ENCODE assay signal across 9 cellular contexts in genomic region chr16:4323845-4324478, GRCh38. TPM values are rescaled to one million over a fixed set of nuclear protein-coding genes. Genes with fewer than 3 reads are reported as not detected.
DNase-seq lines count a peak whose midpoint lies in the region; ATAC-seq, FAIRE-seq and TF ChIP-seq lines count a peak whose summit lies in the region.
"Had no signal": no experiment of that assay in that cellular context is flagged by ENCODE, and none has a peak within 500 bp of the region (broad histone marks: within the 10 kb centered on the region; RNA-seq: fewer than 3 reads in every experiment).

No MANE protein-coding gene starts in this region.

- no peak overlapping the region for H3T11ph ChIP-seq in H9 (ENCODE audit: low read length)

- POLR2A ChIA-PET in CD8-positive, alpha-beta T cell (lab: Charles Lee) = interaction anchor here (0.6 kb wide), 1 partner anchor 16 kb away, joined by 4 read pairs; no protein-coding TSS in a partner anchor

- H3K4ac ChIP-seq in H9 (ENCODE audit: low read depth, low read length) = no peak overlapping the region

- no peak overlapping the region for H3K4me3 ChIP-seq in choroid plexus epithelial cell (ENCODE audit: low read depth, low read length)
- peak overlapping the region in 1 of 2 donors; percentile 47 for H3K4me3 ChIP-seq in kidney (ENCODE audit: low read length in 2 of 2)
- H3K4me3 ChIP-seq in stomach smooth muscle (ENCODE audit: low read length in 2 of 2) = peak overlapping the region; percentile 1 to 52
- no peak overlapping the region for H3K4me3 ChIP-seq in CD8-positive, alpha-beta T cell (ENCODE audit: low read depth, low read length)
- H3K4me3 ChIP-seq: GM12878 had no signal

- H2AFZ ChIP-seq in H9 (ENCODE audit: low read length) = no peak overlapping the region

- H3K27me3 ChIP-seq in H9 (ENCODE audit: insufficient read depth, low read length) (no peaks in the 10 kb centered on the region), stomach smooth muscle (ENCODE audit: control insufficient read depth in 1 of 2, insufficient read depth in 2 of 2, low read length in 2 of 2) (no peaks in the 10 kb centered on the region)
- H3K27me3 ChIP-seq in CD8-positive, alpha-beta T cell (ENCODE audit: insufficient read depth, low read length) = no peaks in the 10 kb centered on the region

- no peak overlapping the region for H2BK5ac ChIP-seq in H9 (ENCODE audit: insufficient read length, low read length)

- H3K56ac ChIP-seq in H9 (ENCODE audit: insufficient read length, low read depth, low read length) = no peak overlapping the region

- H4K91ac ChIP-seq in H9 (ENCODE audit: insufficient read length, low read depth, low read length) = no peak overlapping the region

- WGBS in H9 (ENCODE audit: extremely low coverage, insufficient read length, low lambda C conversion rate) = no CpG with 5 or more reads among the region's 12 CpGs

- FAIRE-seq in kidney (lab: Jason Lieb, UNC) = no peak
- FAIRE-seq: GM12878 had no signal

- CTCF ChIA-PET in CD8-positive, alpha-beta T cell (lab: Charles Lee) = interaction anchor here (1.2 to 10.1 kb wide), 5 partner anchors 8 to 70 kb away, joined by 3 to 99 read pairs (median 7); no protein-coding TSS in a partner anchor

- peak; percentile 78 for DNase-seq in H9
- DNase-seq in choroid plexus epithelial cell (ENCODE audit: low read depth) = peak; percentile 65
- peak; percentile 93 for DNase-seq in kidney
- no peak for DNase-seq in NCI-H526 treated with DMSO at 0.1 percent for 48 hours (lab: John Stamatoyannopoulos, UW)
- DNase-seq in stimulated activated CD8-positive, alpha-beta memory T cell treated with anti-CD3 and anti-CD28 coated beads, Interleukin-4, amount 100 ng/mL, for 48 hours = no peak
- no peak for DNase-seq in CD8-positive, alpha-beta T cell

- H3K36me3 Mint-ChIP-seq in H9 (ENCODE audit: insufficient read depth in 1 of 3, low read depth in 3 of 3) = no peaks in the 10 kb centered on the region
- no peaks in the 10 kb centered on the region for H3K36me3 Mint-ChIP-seq in CD8-positive, alpha-beta T cell

- H3K4me2 ChIP-seq in H9 (ENCODE audit: insufficient read depth, insufficient read length, low read length) = no peak overlapping the region

- H3K4me3 Mint-ChIP-seq in H9 = no peak overlapping the region
- no peak overlapping the region for H3K4me3 Mint-ChIP-seq in CD8-positive, alpha-beta T cell

- H4K8ac ChIP-seq in H9 (replicated peaks; ENCODE audit: insufficient read length, low read depth, low read length) = no peak overlapping the region

- ATAC-seq in GM21390 (IDR thresholded peaks at IDR 0.05; ENCODE audit: unreplicated experiment) = no peak
- no peak for ATAC-seq in CD8-positive, alpha-beta T cell
- ATAC-seq: GM12878 had no signal

- H2BK120ac ChIP-seq in H9 (ENCODE audit: low read depth, low read length, poor library complexity, severe bottlenecking) = no peak overlapping the region

- peaks cover 9 to 24% of the 10 kb centered on the region in 2 experiments for H3K4me1 Mint-ChIP-seq in H9
- peaks cover 10% of the 10 kb centered on the region for H3K4me1 Mint-ChIP-seq in CD8-positive, alpha-beta T cell (ENCODE audit: low read depth)

- no peak overlapping the region for H4K5ac ChIP-seq in H9 (ENCODE audit: insufficient read length, low read depth, low read length)

- H2BK12ac ChIP-seq in H9 (ENCODE audit: insufficient read length, low read depth, low read length) = no peak overlapping the region

- H3K23me2 ChIP-seq in H9 (ENCODE audit: insufficient read length, low read depth, low read length, poor library complexity, severe bottlenecking) = peaks cover 4% of the 10 kb centered on the region

- TF ChIP-seq CTCF in H9 (conservative IDR thresholded peaks at IDR 0.05) (no peak), choroid plexus epithelial cell (conservative IDR thresholded peaks at IDR 0.05; ENCODE audit: low read depth, low read length) (no peak), kidney (IDR thresholded peaks at IDR 0.05; ENCODE audit: borderline replicate concordance, extremely low read depth, insufficient read depth) (no peak)
- no peak for TF ChIP-seq CTCF in CD8-positive, alpha-beta T cell (IDR thresholded peaks at IDR 0.05)

- no peak overlapping the region for H3K9ac ChIP-seq in H9 (ENCODE audit: extremely low read depth, insufficient read length, low read length)
- H3K9ac ChIP-seq in kidney (ENCODE audit: low read length in 2 of 2) = peak overlapping the region; percentile 29 to 78
- H3K9ac ChIP-seq in stomach smooth muscle (ENCODE audit: low read length in 2 of 2) = peak overlapping the region; percentile 51 to 70

- H3K14ac ChIP-seq in H9 (ENCODE audit: insufficient read depth, low read length) = no peak overlapping the region

- peaks cover 3% of the 10 kb centered on the region; the same call in 1 of the 2 replicates for H3K79me2 ChIP-seq in H9 (ENCODE audit: insufficient read depth, low read length)

- H3K9me3 ChIP-seq in H9 (ENCODE audit: control insufficient read depth, low read depth, low read length) (no peaks in the 10 kb centered on the region), kidney (ENCODE audit: control insufficient read depth in 1 of 2, low read length in 2 of 2) (no peaks in the 10 kb centered on the region), stomach smooth muscle (ENCODE audit: control insufficient read depth in 2 of 2, low read length in 2 of 2) (no peaks in the 10 kb centered on the region)
- H3K9me3 ChIP-seq in CD8-positive, alpha-beta T cell (ENCODE audit: low read length) = no peaks in the 10 kb centered on the region

- H3K36me3 ChIP-seq in kidney (ENCODE audit: control insufficient read depth in 1 of 2, insufficient read depth in 2 of 2, low read length in 2 of 2) (no peaks in the 10 kb centered on the region), stomach smooth muscle (ENCODE audit: control insufficient read depth in 2 of 2, insufficient read depth in 2 of 2, low read length in 2 of 2) (no peaks in the 10 kb centered on the region)
- no peaks in the 10 kb centered on the region for H3K36me3 ChIP-seq in CD8-positive, alpha-beta T cell (ENCODE audit: insufficient read depth, low read length)

- H4K20me1 ChIP-seq in H9 (ENCODE audit: control insufficient read depth, insufficient read depth, insufficient read length) = peaks cover 3% of the 10 kb centered on the region

- H3K18ac ChIP-seq in H9 (ENCODE audit: insufficient read length, low read depth, low read length) = no peak overlapping the region

- no peak overlapping the region for H2BK15ac ChIP-seq in H9 (ENCODE audit: low read depth, low read length)

- H3K27me3 Mint-ChIP-seq in H9 (ENCODE audit: low read depth) = no peaks in the 10 kb centered on the region
- H3K27me3 Mint-ChIP-seq in CD8-positive, alpha-beta T cell (ENCODE audit: low read depth) = no peaks in the 10 kb centered on the region

- peak overlapping the region; percentile 8 to 91 (median 72); a peak in 3 of 7 replicates for H3K27ac Mint-ChIP-seq in H9
- H3K27ac Mint-ChIP-seq in CD8-positive, alpha-beta T cell = no peak overlapping the region

- H3K9me3 Mint-ChIP-seq in H9 = no peaks in the 10 kb centered on the region
- H3K9me3 Mint-ChIP-seq in CD8-positive, alpha-beta T cell = no peaks in the 10 kb centered on the region

- H2BK20ac ChIP-seq in H9 (ENCODE audit: low read depth, low read length, poor library complexity, severe bottlenecking) = no peak overlapping the region

- H2AK5ac ChIP-seq in H9 (ENCODE audit: insufficient read length, low read length) = no peak overlapping the region

- H3K4me1 ChIP-seq in H9 (ENCODE audit: insufficient read depth, low read length) (peaks cover 3% of the 10 kb centered on the region; the same call in 1 of the 2 replicates), kidney (ENCODE audit: control insufficient read depth in 1 of 2, insufficient read depth in 1 of 2, low read depth in 1 of 2, low read length in 2 of 2) (peaks cover 67 to 77% of the 10 kb centered on the region in 2 donors), stomach smooth muscle (ENCODE audit: control insufficient read depth, insufficient read depth, low read length) (peaks cover 80% of the 10 kb centered on the region)
- H3K4me1 ChIP-seq in CD8-positive, alpha-beta T cell (ENCODE audit: insufficient read depth, low read length) = peaks cover 24% of the 10 kb centered on the region

- H3K23ac ChIP-seq in H9 (ENCODE audit: insufficient read length, low read depth, low read length) = no peak overlapping the region

- no peak overlapping the region for H3K27ac ChIP-seq in H9 (ENCODE audit: insufficient read length, low read depth, low read length)
- peak overlapping the region; percentile 90 to 93 for H3K27ac ChIP-seq in kidney (ENCODE audit: low read depth in 2 of 2, low read length in 2 of 2)
- H3K27ac ChIP-seq in stomach smooth muscle (ENCODE audit: low read length) = peak overlapping the region; percentile 74
- no peak overlapping the region for H3K27ac ChIP-seq in CD8-positive, alpha-beta T cell (ENCODE audit: low read depth, low read length)

- intact Hi-C loops in kidney (cut with DNase I) = no loop called here
- intact Hi-C loops in CD8-positive, alpha-beta T cell (cut with DNase I, micrococcal nuclease) = no loop called here

- no peaks in the 10 kb centered on the region for H3K79me1 ChIP-seq in H9 (ENCODE audit: insufficient read depth, low read depth, low read length, poor library complexity, severe bottlenecking)

RNA-seq across cellular contexts. Expression of gene GLIS2, which starts 8.1 kb away (rescaled TPM):
- 14.3 and 14.9 TPM in 2 replicates for total RNA-seq in H9 (2021)
- 68.7 TPM for total RNA-seq in kidney
- polyA plus RNA-seq in kidney (ENCODE audit: insufficient read depth, low read depth, low replicate concordance) = 35.6 TPM
- total RNA-seq in CD8-positive, alpha-beta T cell = not detected

RNA-seq across cellular contexts. Expression of gene PAM16, which starts 27.2 kb away (rescaled TPM):
- 80.4 and 81.8 TPM in 2 replicates for total RNA-seq in H9 (2021)
- 29.4 TPM for total RNA-seq in kidney
- polyA plus RNA-seq in kidney (ENCODE audit: insufficient read depth, low read depth, low replicate concordance) = 61.1 TPM
- total RNA-seq in CD8-positive, alpha-beta T cell = 10 to 100 TPM; 30.9 to 31.4 TPM

RNA-seq across cellular contexts. Expression of gene VASN, which starts 47.7 kb away (rescaled TPM):
- total RNA-seq in H9 (2021) (10.8 and 11.0 TPM in 2 replicates), kidney (82.7 TPM)
- 75.7 TPM for polyA plus RNA-seq in kidney (ENCODE audit: insufficient read depth, low read depth, low replicate concordance)
- under 1 TPM; 0.57 to 0.83 TPM for total RNA-seq in CD8-positive, alpha-beta T cell

RNA-seq across cellular contexts. Expression of gene TFAP4, which starts 51.1 kb away (rescaled TPM):
- 50.5 and 51.9 TPM in 2 replicates for total RNA-seq in H9 (2021)
- 11.9 TPM for total RNA-seq in kidney
- 3.2 TPM for polyA plus RNA-seq in kidney (ENCODE audit: insufficient read depth, low read depth, low replicate concordance)
- 1 to 10 TPM; 8.5 to 9.8 TPM for total RNA-seq in CD8-positive, alpha-beta T cell

Comparison
In these comparisons a context has a peak if more than half of its experiments do, and no peak if none do; other contexts are left out.
1. DNase-seq: peak in H9 (single experiment), choroid plexus epithelial cell (single experiment) and kidney (single experiment); none in NCI-H526 treated with DMSO at 0.1 percent for 48 hours (single experiment), stimulated activated CD8-positive, alpha-beta memory T cell treated with anti-CD3 and anti-CD28 coated beads, Interleukin-4, amount 100 ng/mL, for 48 hours (single experiment) and CD8-positive, alpha-beta T cell (0 of 7).
2. H3K27ac ChIP-seq: peak in kidney (2 of 2) and stomach smooth muscle (single experiment); none in H9 (single experiment) and CD8-positive, alpha-beta T cell (single experiment).
3. H3K4me3 ChIP-seq: peak in stomach smooth muscle (2 of 2); none in choroid plexus epithelial cell (single experiment) and CD8-positive, alpha-beta T cell (single experiment).
4. RNA of gene GLIS2, which starts 8.1 kb away (total RNA-seq): 68.7 TPM in kidney (single experiment) and 14.3 to 14.9 TPM in H9; not detected in CD8-positive, alpha-beta T cell; every median in the first group is over 10 times any median in the second.